Comparison of ENCODE assay signal across 8 cellular contexts in the genomic region with DNA sequence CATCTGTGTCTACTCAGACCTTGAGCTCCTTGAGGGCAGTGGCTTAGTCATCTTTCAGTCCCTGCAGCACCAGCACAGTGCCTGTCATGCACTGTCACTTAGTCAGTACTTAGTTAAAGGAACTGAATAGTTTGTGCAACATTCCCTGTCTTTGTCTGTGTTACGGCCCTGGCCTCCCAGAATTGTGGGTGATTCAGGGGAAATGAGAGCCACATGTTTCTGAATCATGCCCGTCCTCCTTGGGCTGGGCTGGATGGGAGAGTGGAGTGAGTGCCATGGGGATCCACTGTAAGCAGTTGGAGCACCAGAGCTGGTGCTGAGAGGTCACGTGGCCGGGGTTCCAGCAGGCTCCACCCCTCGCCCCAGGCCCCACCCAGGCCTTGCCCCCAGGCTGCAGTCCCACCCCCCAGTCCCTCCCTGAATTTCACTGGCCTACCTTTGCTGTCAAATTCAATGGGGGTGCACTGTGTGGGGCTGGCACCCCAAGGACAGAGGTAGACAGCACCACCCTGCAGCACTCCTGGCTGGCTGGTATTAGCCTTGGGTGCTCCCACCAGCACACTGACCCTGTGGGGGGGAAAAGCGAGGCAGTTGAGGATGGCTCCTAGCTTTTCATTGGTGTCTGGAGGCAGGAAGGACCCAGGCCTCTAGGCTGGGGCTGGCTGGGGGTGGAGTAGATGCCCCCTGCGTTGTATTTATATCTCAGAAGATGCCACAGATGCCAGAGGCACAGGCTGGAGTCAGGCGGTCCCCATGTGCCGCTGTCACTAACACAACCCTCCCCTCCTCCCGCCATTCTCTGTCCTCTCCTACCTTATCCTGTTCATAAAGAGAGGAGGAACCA. TPM values are rescaled to one million over a fixed set of nuclear protein-coding genes. Genes with fewer than 3 reads are reported as not detected.
DNase-seq lines count a peak whose midpoint lies in the region; ATAC-seq, FAIRE-seq and TF ChIP-seq lines count a peak whose summit lies in the region.

No MANE protein-coding gene starts in this region.

- H3K4me1 ChIP-seq in lung (ENCODE audit: control insufficient read depth in 2 of 2, insufficient read depth in 2 of 2, low read length in 2 of 2) (peaks cover 27 to 28% of the 10 kb centered on the region in 2 donors), subcutaneous abdominal adipose tissue (ENCODE audit: control insufficient read depth in 5 of 5, insufficient read depth in 5 of 5, low read length in 5 of 5) (peaks cover 14 to 74% (median 42%) of the 10 kb centered on the region in 5 donors)

- DNase-seq in H54 (ENCODE audit: insufficient read length, low spot score) (peak; percentile 90), T-helper 17 cell (peak; percentile 26 to 56 (median 47)), lung (ENCODE audit: low spot score) (peak; percentile 71)
- peak; percentile 42 for DNase-seq in central memory CD4-positive, alpha-beta T cell

- no peak for TF ChIP-seq CTCF in lung (IDR thresholded peaks at IDR 0.05; ENCODE audit: control extremely low read depth, extremely low read depth)

- peak overlapping the region in 3 of 5 donors; percentile 13 to 66 (median 18) for H3K9ac ChIP-seq in subcutaneous abdominal adipose tissue (ENCODE audit: low read length in 5 of 5)

- TF ChIP-seq POLR2A in H54 (IDR thresholded peaks at IDR 0.05; ENCODE audit: low read depth, low read length): no peak

- peak overlapping the region; percentile 100 for H3K27ac Mint-ChIP-seq in T-helper 17 cell

- H3K4me3 ChIP-seq in lung (no peak overlapping the region), subcutaneous abdominal adipose tissue (ENCODE audit: low read depth in 1 of 5, low read length in 5 of 5) (no peak overlapping the region)

- H3K36me3 ChIP-seq in lung (ENCODE audit: control insufficient read depth in 2 of 2, insufficient read depth in 2 of 2, low read length in 2 of 2) (peaks cover 7 to 20% of the 10 kb centered on the region in 2 donors), subcutaneous abdominal adipose tissue (ENCODE audit: control insufficient read depth in 5 of 5, insufficient read depth in 5 of 5, low read length in 5 of 5) (peaks cover 6 to 41% (median 34%) of the 10 kb centered on the region in 5 donors)

- H3K4me1 Mint-ChIP-seq in T-helper 17 cell: peaks cover 57% of the 10 kb centered on the region

- FAIRE-seq in H54 (lab: Jason Lieb, UNC): peak; percentile 78

- peak; percentile 49 for ATAC-seq in T-helper 17 cell
- ATAC-seq in lung (ENCODE audit: insufficient read depth, low FRiP score): peak; percentile 73
- no peak for ATAC-seq in GM19351 (IDR thresholded peaks at IDR 0.05; ENCODE audit: unreplicated experiment)
- ATAC-seq in GM21576 (IDR thresholded peaks at IDR 0.05; ENCODE audit: unreplicated experiment): no peak
- ATAC-seq in GM18870 (IDR thresholded peaks at IDR 0.05; ENCODE audit: unreplicated experiment): no peak

- H3K27ac ChIP-seq in lung (ENCODE audit: low read depth in 1 of 2, low read length in 1 of 2) (peak overlapping the region; percentile 84 to 91), subcutaneous abdominal adipose tissue (ENCODE audit: low read depth, low read length) (peak overlapping the region; percentile 93)

- H3K4me3 Mint-ChIP-seq in T-helper 17 cell: peak overlapping the region; percentile 96

- H3K9me3 ChIP-seq in T-helper 17 cell (ENCODE audit: control insufficient read depth, low read length, poor library complexity, severe bottlenecking) (no peaks in the 10 kb centered on the region), lung (ENCODE audit: control insufficient read depth in 2 of 2, insufficient read depth in 1 of 2, low read length in 1 of 2) (no peaks in the 10 kb centered on the region), subcutaneous abdominal adipose tissue (ENCODE audit: control insufficient read depth in 5 of 5, low read length in 5 of 5) (no peaks in the 10 kb centered on the region)

- 25 to 43% methylated on average over 10 of the region's 10 CpGs for WGBS in lung, 2 donors

- peaks cover 13% of the 10 kb centered on the region for H3K36me3 Mint-ChIP-seq in T-helper 17 cell (ENCODE audit: low read depth)

- no peaks in the 10 kb centered on the region for H3K27me3 Mint-ChIP-seq in T-helper 17 cell

- H3K27me3 ChIP-seq in lung (ENCODE audit: control insufficient read depth, insufficient read depth) (no peaks in the 10 kb centered on the region), subcutaneous abdominal adipose tissue (ENCODE audit: control insufficient read depth in 5 of 5, insufficient read depth in 4 of 5, low read length in 5 of 5) (no peaks in the 10 kb centered on the region)

RNA-seq across cellular contexts. Expression of gene ITGA5, which starts 7.4 kb away (rescaled TPM):
- total RNA-seq in T-helper 17 cell (10 to 100 TPM; 61.6 to 71.4 TPM), lung (100 to 1,000 TPM in 1 of 2 donors, 10 to 100 TPM in 1; 71.2 to 131 TPM)
- 100 to 1,000 TPM in 1 of 2 donors, 10 to 100 TPM in 1; 39.8 to 134 TPM for polyA plus RNA-seq in lung

RNA-seq across cellular contexts. Expression of gene ZNF385A, which starts 27.1 kb away (rescaled TPM):
- 1 to 10 TPM; 3.4 to 5.7 TPM for total RNA-seq in T-helper 17 cell
- total RNA-seq in lung: 10 to 100 TPM in 1 of 2 donors, 1 to 10 TPM in 1; 7.6 to 26.1 TPM
- 10 to 100 TPM; 15.3 to 17.9 TPM for polyA plus RNA-seq in lung

RNA-seq across cellular contexts. Expression of gene GPR84, which starts 47.3 kb away (rescaled TPM):
- total RNA-seq in T-helper 17 cell (under 1 TPM; 0.57 to 0.99 TPM), lung (1 to 10 TPM; 1.5 to 2.6 TPM)
- polyA plus RNA-seq in lung: 10 to 100 TPM in 1 of 2 donors, under 1 TPM in 1; 0.73 to 76.1 TPM

Comparison
In these comparisons a context has a peak if more than half of its experiments do, and no peak if none do; other contexts are left out.
1. ATAC-seq: peak in T-helper 17 cell (single experiment) and lung (single experiment); none in GM19351 (single experiment), GM21576 (single experiment) and GM18870 (single experiment).
2. Peak in every context shown above with its lines, with median percentiles within 50 percentile points of each other: DNase-seq.